ENCODE assay signal across 10 cellular contexts in the genomic region with DNA sequence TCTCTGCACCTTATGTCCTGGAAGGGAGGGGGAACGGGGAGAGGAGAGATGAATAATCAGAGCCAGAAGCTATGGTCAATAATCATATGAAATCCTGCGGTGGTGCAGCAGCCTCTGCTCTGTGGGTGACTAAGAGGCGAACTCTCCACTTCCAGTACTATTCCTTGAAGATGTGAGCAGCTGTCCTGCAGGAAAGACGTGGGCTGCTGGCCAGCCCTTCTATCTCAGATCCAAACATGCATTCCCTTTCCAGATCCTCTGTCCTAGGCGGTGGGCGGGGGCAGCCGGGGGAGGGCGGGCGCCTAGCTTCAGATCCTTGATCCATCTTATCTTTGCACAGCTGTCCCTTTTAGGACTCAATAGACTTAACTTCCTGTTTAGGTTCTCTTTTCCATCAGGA. TPM values are rescaled to one million over a fixed set of nuclear protein-coding genes. Genes with fewer than 3 reads are reported as not detected.
DNase-seq lines count a peak whose midpoint lies in the region; FAIRE-seq lines count a peak whose summit lies in the region.
"Had no signal": no experiment of that assay in that cellular context is flagged by ENCODE, and none has a peak within 500 bp of the region (broad histone marks: within the 10 kb centered on the region; RNA-seq: fewer than 3 reads in every experiment).

No MANE protein-coding gene starts in this region.

- DNase-seq in DMS 273 treated with DMSO at 0.1 percent for 48 hours (lab: John Stamatoyannopoulos, UW) (peak; percentile 29), OCI-M1 (lab: John Stamatoyannopoulos, UW) (peak; percentile 24), fibroblast of the conjunctiva (ENCODE audit: low read depth) (peak; percentile 12), occipital lobe (lab: John Stamatoyannopoulos, UW) (peak; percentile 56), GM19239 (ENCODE audit: insufficient read length, low spot score) (no peak), globus pallidus (ENCODE audit: low spot score) (no peak), SIG-M5 treated with dmso at 0.1 percent for 504 hours (lab: John Stamatoyannopoulos, UW; ENCODE audit: unreplicated experiment) (no peak), RPMI8226 (no peak)
- DNase-seq: MV-4-11 had no signal

- FAIRE-seq in GM19239 (lab: Jason Lieb, UNC) = no peak
- FAIRE-seq: H1 had no signal

RNA-seq across cellular contexts. Expression of a gene that starts 34.5 kb away (rescaled TPM):
- total RNA-seq in occipital lobe = not detected

Comparison
In these comparisons a context has a peak if more than half of its experiments do, and no peak if none do; other contexts are left out.
1. DNase-seq: peak in DMS 273 treated with DMSO at 0.1 percent for 48 hours (single experiment), OCI-M1 (single experiment), fibroblast of the conjunctiva (single experiment) and occipital lobe (single experiment); none in GM19239 (single experiment), globus pallidus (single experiment), SIG-M5 treated with dmso at 0.1 percent for 504 hours (single experiment) and RPMI8226 (single experiment).